Comparison of ENCODE assay signal across 15 cellular contexts in the genomic region with DNA sequence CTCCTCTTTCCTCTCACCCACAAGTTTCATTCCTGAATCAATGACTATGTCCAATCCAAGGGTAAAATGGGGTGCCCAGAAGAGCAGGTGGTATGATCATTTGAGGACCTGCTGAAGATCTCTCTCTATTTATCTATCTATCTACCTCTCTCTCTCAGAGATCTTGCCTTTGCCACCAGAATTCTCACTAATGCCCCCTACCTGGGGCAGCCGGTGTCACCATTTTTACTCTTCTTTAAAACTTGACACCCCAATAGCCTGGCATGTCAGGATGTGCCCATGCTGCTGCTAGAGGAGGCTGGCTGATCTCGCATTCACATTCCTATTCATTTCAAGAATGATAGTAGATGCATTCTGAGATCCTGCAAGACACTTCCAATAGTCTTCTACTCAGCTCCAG.
"Had no signal": no experiment of that assay in that cellular context is flagged by ENCODE, and none has a peak within 500 bp of the region (broad histone marks: within the 10 kb centered on the region; RNA-seq: fewer than 3 reads in every experiment).

No MANE protein-coding gene starts in this region.

- H3K27ac Mint-ChIP-seq: activated CD4-positive, alpha-beta T cell treated with anti-CD3 and anti-CD28 coated beads, Interleukin-2, amount 10 ng/mL, durations not matched to agents 7 days and 5 days; activated naive CD8-positive, alpha-beta T cell treated with anti-CD3 and anti-CD28 coated beads for 36 hours had no signal

- H3K36me3 ChIP-seq: breast epithelium, esophagus muscularis mucosa, lower lobe of right lung, tibial nerve, vagina had no signal

- ATAC-seq: left cardiac atrium, lower lobe of right lung had no signal

- DNase-seq: activated CD4-positive, alpha-beta T cell treated with anti-CD3 and anti-CD28 coated beads, Interleukin-2, amount 10 ng/mL, durations not matched to agents 7 days and 5 days; activated CD4-positive, CD25-positive, alpha-beta regulatory T cell; activated gamma-delta T cell; activated naive CD8-positive, alpha-beta T cell treated with anti-CD3 and anti-CD28 coated beads for 36 hours; glutamatergic neuron; left cardiac atrium; lower lobe of right lung; midbrain; naive B cell; posterior cingulate gyrus; stimulated activated CD4-positive, alpha-beta T cell treated with anti-CD3 and anti-CD28 coated beads, Interleukin-15, amount 100 ng/mL, for 24 hours had no signal

- H3K27ac ChIP-seq: breast epithelium, esophagus muscularis mucosa, lower lobe of right lung, tibial nerve, vagina had no signal

- H3K4me1 ChIP-seq: breast epithelium, lower lobe of right lung, vagina had no signal

- H3K27me3 ChIP-seq: breast epithelium, esophagus muscularis mucosa, tibial nerve, vagina had no signal

- H3K4me3 Mint-ChIP-seq: activated CD4-positive, alpha-beta T cell treated with anti-CD3 and anti-CD28 coated beads, Interleukin-2, amount 10 ng/mL, durations not matched to agents 7 days and 5 days; activated naive CD8-positive, alpha-beta T cell treated with anti-CD3 and anti-CD28 coated beads for 36 hours; naive B cell had no signal

- H3K4me1 Mint-ChIP-seq: activated CD4-positive, alpha-beta T cell treated with anti-CD3 and anti-CD28 coated beads, Interleukin-2, amount 10 ng/mL, durations not matched to agents 7 days and 5 days; activated naive CD8-positive, alpha-beta T cell treated with anti-CD3 and anti-CD28 coated beads for 36 hours had no signal

- H3K9me3 ChIP-seq: breast epithelium, esophagus muscularis mucosa, lower lobe of right lung, vagina had no signal

- H3K36me3 Mint-ChIP-seq: activated naive CD8-positive, alpha-beta T cell treated with anti-CD3 and anti-CD28 coated beads for 36 hours; naive B cell had no signal

- H3K9me3 Mint-ChIP-seq: activated CD4-positive, alpha-beta T cell treated with anti-CD3 and anti-CD28 coated beads, Interleukin-2, amount 10 ng/mL, durations not matched to agents 7 days and 5 days; activated naive CD8-positive, alpha-beta T cell treated with anti-CD3 and anti-CD28 coated beads for 36 hours; naive B cell had no signal

- H3K4me3 ChIP-seq: breast epithelium, esophagus muscularis mucosa, lower lobe of right lung, tibial nerve, vagina had no signal

- H3K27me3 Mint-ChIP-seq: activated CD4-positive, alpha-beta T cell treated with anti-CD3 and anti-CD28 coated beads, Interleukin-2, amount 10 ng/mL, durations not matched to agents 7 days and 5 days; naive B cell had no signal
